In genomic region chr1:233936842-233937241, GRCh38 we compare ENCODE assay signal across 12 cellular contexts. TPM values are rescaled to one million over a fixed set of nuclear protein-coding genes. Genes with fewer than 3 reads are reported as not detected.
"Had no signal": no experiment of that assay in that cellular context is flagged by ENCODE, and none has a peak within 500 bp of the region (broad histone marks: within the 10 kb centered on the region; RNA-seq: fewer than 3 reads in every experiment).

No MANE protein-coding gene starts in this region.

- H3K4me1 ChIP-seq: HAP-1 had no signal

- ATAC-seq: HCT116 had no signal

- H3K4me3 ChIP-seq: GM23248, HAP-1 had no signal

- H3K9ac ChIP-seq: GM23248, KMS-11 had no signal

- H2AFZ ChIP-seq: GM23248 had no signal

- FAIRE-seq: HTR-8/SVneo had no signal

- H3K4me2 ChIP-seq: KMS-11 had no signal

- H3K27ac ChIP-seq: GM23248, KMS-11 had no signal

- DNase-seq: GM23248, GOT3, H7, HFFc6, Karpas-422, KBM-7 had no signal

- H3K9me3 ChIP-seq: HAP-1 had no signal

- H3K36me3 ChIP-seq: HAP-1 had no signal

RNA-seq across cellular contexts. Expression of gene SLC35F3, which starts 32.4 kb away (rescaled TPM):
- total RNA-seq: H4, HT-29 had no signal
